Comparison of ENCODE assay signal across 17 cellular contexts in genomic region chr2:149033716-149034115, GRCh38. TPM values are rescaled to one million over a fixed set of nuclear protein-coding genes. Genes with fewer than 3 reads are reported as not detected.
DNase-seq lines count a peak whose midpoint lies in the region; ATAC-seq and TF ChIP-seq lines count a peak whose summit lies in the region.
"Had no signal": no experiment of that assay in that cellular context is flagged by ENCODE, and none has a peak within 500 bp of the region (broad histone marks: within the 10 kb centered on the region; RNA-seq: fewer than 3 reads in every experiment).

No MANE protein-coding gene starts in this region.

- DNase-seq in NCI-H82 (lab: John Stamatoyannopoulos, UW): peak; percentile 17
- DNase-seq in NCI-H82 treated with DMSO at 0.1 percent for 48 hours (lab: John Stamatoyannopoulos, UW; ENCODE audit: unreplicated experiment): no peak
- peak; percentile 65 for DNase-seq in NCI-H526 treated with DMSO at 0.1 percent for 48 hours (lab: John Stamatoyannopoulos, UW)
- peak; percentile 55 for DNase-seq in esophagus muscularis mucosa (ENCODE audit: extremely low spot score)
- no peak for DNase-seq in AG08395 (ENCODE audit: low spot score)
- no peak for DNase-seq in stimulated activated CD4-positive, alpha-beta T cell treated with anti-CD3 and anti-CD28 coated beads, Interleukin-12 subunit alpha, Interleukin-12 subunit beta, amount 100 ng/mL, for 4 hours
- no peak for DNase-seq in stimulated activated CD8-positive, alpha-beta memory T cell treated with anti-CD3 and anti-CD28 coated beads, Interleukin-4, amount 100 ng/mL, for 48 hours
- DNase-seq in left cardiac atrium: no peak
- DNase-seq: activated CD8-positive, alpha-beta memory T cell treated with anti-CD3 and anti-CD28 coated beads for 24 hours; activated effector memory CD4-positive, alpha-beta T cell treated with Interleukin-2 at 50 U/mL for 16 hours; amniotic stem cell; CD4-positive, alpha-beta T cell; kidney; stimulated activated naive CD4-positive, alpha-beta T cell treated with Interleukin-2 at 50 U/mL for 16 hours had no signal

- no peak for TF ChIP-seq EP300 in esophagus muscularis mucosa (IDR thresholded peaks at IDR 0.05)

- no peak for TF ChIP-seq CTCF in esophagus muscularis mucosa (IDR thresholded peaks at IDR 0.05)

- H3K9me3 ChIP-seq in esophagus muscularis mucosa: no peaks in the 10 kb centered on the region

- ATAC-seq in left cardiac atrium: no peak
- ATAC-seq: HCT116 had no signal

- no peak overlapping the region for H3K4me3 ChIP-seq in esophagus muscularis mucosa
- H3K4me3 ChIP-seq: skin epidermis had no signal

- 92% methylated on average over 8 of the region's 8 CpGs for WGBS in esophagus muscularis mucosa

- TF ChIP-seq POLR2A in esophagus muscularis mucosa (IDR thresholded peaks at IDR 0.05; ENCODE audit: low read depth): no peak

- intact Hi-C loops in esophagus muscularis mucosa (cut with DNase I) (no loop called here), left cardiac atrium (cut with DNase I) (no loop called here)

- H3K27me3 ChIP-seq in esophagus muscularis mucosa: peaks cover 0 to 44% (median 5%) of the 10 kb centered on the region in 4 donors

- peaks cover 0 to 7% (median 6%) of the 10 kb centered on the region in 4 donors for H3K4me1 ChIP-seq in esophagus muscularis mucosa

- no peak overlapping the region for H3K27ac ChIP-seq in esophagus muscularis mucosa (replicated peaks in 1 of 4)
- H3K27ac ChIP-seq: skin epidermis had no signal

- H3K36me3 ChIP-seq in esophagus muscularis mucosa: no peaks in the 10 kb centered on the region

RNA-seq across cellular contexts. Expression of gene LYPD6B, which starts 4.8 kb away (rescaled TPM):
- total RNA-seq in esophagus muscularis mucosa (not detected), left cardiac atrium (not detected)
- total RNA-seq: CD4-positive, alpha-beta T cell; mononuclear cell had no signal

Comparison
In these comparisons a context has a peak if more than half of its experiments do, and no peak if none do; other contexts are left out.
1. DNase-seq: peak in NCI-H82 (single experiment), NCI-H526 treated with DMSO at 0.1 percent for 48 hours (single experiment) and esophagus muscularis mucosa (single experiment); none in NCI-H82 treated with DMSO at 0.1 percent for 48 hours (single experiment), AG08395 (single experiment), stimulated activated CD4-positive, alpha-beta T cell treated with anti-CD3 and anti-CD28 coated beads, Interleukin-12 subunit alpha, Interleukin-12 subunit beta, amount 100 ng/mL, for 4 hours (single experiment), stimulated activated CD8-positive, alpha-beta memory T cell treated with anti-CD3 and anti-CD28 coated beads, Interleukin-4, amount 100 ng/mL, for 48 hours (single experiment) and left cardiac atrium (single experiment).